Comparison of ENCODE assay signal across 14 cellular contexts in genomic region chr20:63952210-63952535, GRCh38. TPM values are rescaled to one million over a fixed set of nuclear protein-coding genes. Genes with fewer than 3 reads are reported as not detected.
A peak's percentile ranks its signal among the peaks of the same experiment; 100 is the strongest.
DNase-seq lines count a peak whose midpoint lies in the region; ATAC-seq and TF ChIP-seq lines count a peak whose summit lies in the region.
"Had no signal": no experiment of that assay in that cellular context is flagged by ENCODE, and none has a peak within 500 bp of the region (broad histone marks: within the 10 kb centered on the region; RNA-seq: fewer than 3 reads in every experiment).

No MANE protein-coding gene starts in this region.

- no peak overlapping the region for H4K8ac ChIP-seq in neuronal stem cell (ENCODE audit: low read depth, low read length)

- peak overlapping the region; percentile 84 for H2BK12ac ChIP-seq in neuronal stem cell (ENCODE audit: low read length)

- H3K4me3 ChIP-seq in RWPE2 (ENCODE audit: severe bottlenecking) (no peak overlapping the region), neuronal stem cell (ENCODE audit: low read length in 2 of 2) (no peak overlapping the region), tibial artery (no peak overlapping the region)
- H3K4me3 ChIP-seq: smooth muscle cell had no signal

- H3K4me1 ChIP-seq in RWPE2 (ENCODE audit: insufficient read depth, poor library complexity, severe bottlenecking) = peaks cover 9% of the 10 kb centered on the region
- H3K4me1 ChIP-seq in neuronal stem cell (ENCODE audit: control insufficient read depth in 2 of 2, insufficient read depth in 1 of 2, low read depth in 1 of 2, low read length in 2 of 2) = peaks cover 27 to 31% of the 10 kb centered on the region in 2 donors
- peaks cover 0 to 92% (median 75%) of the 10 kb centered on the region in 4 donors for H3K4me1 ChIP-seq in tibial artery

- no peak for ATAC-seq in RWPE2 (ENCODE audit: low read depth)
- no peak for ATAC-seq in HG02623 (IDR thresholded peaks at IDR 0.05; ENCODE audit: unreplicated experiment)
- no peak for ATAC-seq in HG03196 (IDR thresholded peaks at IDR 0.05; ENCODE audit: unreplicated experiment)
- ATAC-seq: foreskin keratinocyte had no signal

- H3K9ac ChIP-seq in neuronal stem cell (ENCODE audit: low read depth, low read length, poor library complexity) = peak overlapping the region; percentile 77

- H2BK15ac ChIP-seq in neuronal stem cell (ENCODE audit: low read length) = no peak overlapping the region

- H2AK5ac ChIP-seq in neuronal stem cell (ENCODE audit: low read depth, low read length) = no peak overlapping the region

- no peak overlapping the region for H2BK120ac ChIP-seq in neuronal stem cell (ENCODE audit: low read depth, low read length)

- intact Hi-C loops in tibial artery (cut with DNase I; ENCODE audit: low total_unique reads) = no loop called here

- H3K14ac ChIP-seq in neuronal stem cell (ENCODE audit: low read length) = no peak overlapping the region

- H2AFZ ChIP-seq in neuronal stem cell (ENCODE audit: low read length) = no peak overlapping the region

- no peak overlapping the region for H3K23ac ChIP-seq in neuronal stem cell (ENCODE audit: low read depth, low read length, poor library complexity)

- peak overlapping the region; percentile 17 for H3K18ac ChIP-seq in neuronal stem cell (ENCODE audit: low read length)

- TF ChIP-seq CTCF in RWPE2 (IDR thresholded peaks at IDR 0.05; ENCODE audit: poor library complexity, severe bottlenecking) = no peak
- TF ChIP-seq CTCF in tibial artery (IDR thresholded peaks at IDR 0.05) = no peak
- TF ChIP-seq CTCF in GM10266 (IDR thresholded peaks at IDR 0.05; ENCODE audit: control insufficient read depth, insufficient read depth, low read depth, missing control alignments) = no peak

- H3K27ac ChIP-seq in RWPE2 (ENCODE audit: poor library complexity, severe bottlenecking) (no peak overlapping the region), epithelial cell of prostate (peak overlapping the region; percentile 60), neuronal stem cell (replicated peaks; ENCODE audit: low read length) (no peak overlapping the region), tibial artery (peak overlapping the region; percentile 68 to 75)
- H3K27ac ChIP-seq: foreskin keratinocyte had no signal

- no peaks in the 10 kb centered on the region for H3K27me3 ChIP-seq in RWPE2 (ENCODE audit: insufficient read depth, poor library complexity, severe bottlenecking)
- no peaks in the 10 kb centered on the region for H3K27me3 ChIP-seq in neuronal stem cell (ENCODE audit: control insufficient read depth in 3 of 3, insufficient read depth in 3 of 3, low read depth in 1 of 3, low read length in 3 of 3)
- no peaks in the 10 kb centered on the region for H3K27me3 ChIP-seq in tibial artery
- H3K27me3 ChIP-seq: foreskin keratinocyte had no signal

- peak; percentile 87 for DNase-seq in RWPE2 (ENCODE audit: low spot score)
- DNase-seq in epithelial cell of prostate (ENCODE audit: low read depth, low spot score) = no peak
- DNase-seq in neuronal stem cell (ENCODE audit: low spot score) = no peak
- no peak for DNase-seq in tibial artery
- no peak for DNase-seq in GM10266 (ENCODE audit: extremely low spot score)
- DNase-seq: activated CD8-positive, alpha-beta memory T cell treated with anti-CD3 and anti-CD28 coated beads, Interleukin-2, amount 50 U/mL, for 4 hours; DMS79; endodermal cell; foreskin keratinocyte; NCI-H1436; stimulated activated naive CD4-positive, alpha-beta T cell treated with Interleukin-2 at 50 U/mL for 16 hours had no signal

- H3K9me3 ChIP-seq in RWPE2 (ENCODE audit: severe bottlenecking) = no peaks in the 10 kb centered on the region
- H3K9me3 ChIP-seq in neuronal stem cell (replicated peaks in 1 of 2; ENCODE audit: control insufficient read depth in 2 of 2, insufficient read depth in 1 of 2, low read depth in 1 of 2, low read length in 2 of 2) = no peaks in the 10 kb centered on the region
- H3K9me3 ChIP-seq in tibial artery = no peaks in the 10 kb centered on the region

- peaks cover 36% of the 10 kb centered on the region for H3K79me1 ChIP-seq in neuronal stem cell (ENCODE audit: low read depth, low read length)

- H3K4ac ChIP-seq in neuronal stem cell (ENCODE audit: low read length) = peak overlapping the region; percentile 76

- H2BK5ac ChIP-seq in neuronal stem cell (ENCODE audit: low read length) = no peak overlapping the region

- H3K4me2 ChIP-seq in neuronal stem cell (ENCODE audit: insufficient read depth, low read length, poor library complexity, severe bottlenecking) = no peak overlapping the region
- H3K4me2 ChIP-seq: smooth muscle cell had no signal

- no CpG with 5 or more reads among the region's 15 CpGs for WGBS in neuronal stem cell (ENCODE audit: extremely low coverage in 2 of 2, insufficient read length in 2 of 2, insufficient replicate concordance in 1 of 2), 2 donors

- peak overlapping the region; percentile 3 for H4K91ac ChIP-seq in neuronal stem cell (ENCODE audit: low read depth, low read length, poor library complexity)

- peaks cover 8% of the 10 kb centered on the region for H3K36me3 ChIP-seq in RWPE2 (ENCODE audit: low read depth)
- peaks cover 6 to 23% of the 10 kb centered on the region in 2 donors for H3K36me3 ChIP-seq in neuronal stem cell (replicated peaks in 1 of 2; ENCODE audit: control insufficient read depth in 2 of 2, insufficient read depth in 2 of 2, low read length in 2 of 2)
- H3K36me3 ChIP-seq in tibial artery = no peaks in the 10 kb centered on the region

RNA-seq across cellular contexts. Expression of gene UCKL1, which starts 4.0 kb away (rescaled TPM):
- polyA plus RNA-seq in neuronal stem cell (2013, experiment 1 of 2) = 17.0 TPM
- polyA plus RNA-seq in neuronal stem cell (2013, experiment 2 of 2) = 15.6 TPM

RNA-seq across cellular contexts. Expression of gene ZNF512B, which starts 17.6 kb away (rescaled TPM):
- polyA plus RNA-seq in neuronal stem cell (2013, experiment 1 of 2) = 7.8 TPM
- 7.3 TPM for polyA plus RNA-seq in neuronal stem cell (2013, experiment 2 of 2)

RNA-seq across cellular contexts. Expression of gene SAMD10, which starts 27.3 kb away (rescaled TPM):
- polyA plus RNA-seq in neuronal stem cell (2013, experiment 1 of 2) = 6.5 TPM
- polyA plus RNA-seq in neuronal stem cell (2013, experiment 2 of 2) = 5.8 TPM

RNA-seq across cellular contexts. Expression of gene PRPF6, which starts 28.8 kb away (rescaled TPM):
- polyA plus RNA-seq in neuronal stem cell (2013, experiment 1 of 2) = 50.0 TPM
- polyA plus RNA-seq in neuronal stem cell (2013, experiment 2 of 2) = 49.3 TPM

RNA-seq across cellular contexts. Expression of gene DNAJC5, which starts 57.2 kb away (rescaled TPM):
- polyA plus RNA-seq in neuronal stem cell (2013, experiment 1 of 2) = 17.2 TPM
- 16.8 TPM for polyA plus RNA-seq in neuronal stem cell (2013, experiment 2 of 2)

Comparison
In these comparisons a context has a peak if more than half of its experiments do, and no peak if none do; other contexts are left out.
1. H3K27ac ChIP-seq: peak in epithelial cell of prostate (single experiment) and tibial artery (2 of 2); none in RWPE2 (single experiment) and neuronal stem cell (single experiment).